In the genomic region with DNA sequence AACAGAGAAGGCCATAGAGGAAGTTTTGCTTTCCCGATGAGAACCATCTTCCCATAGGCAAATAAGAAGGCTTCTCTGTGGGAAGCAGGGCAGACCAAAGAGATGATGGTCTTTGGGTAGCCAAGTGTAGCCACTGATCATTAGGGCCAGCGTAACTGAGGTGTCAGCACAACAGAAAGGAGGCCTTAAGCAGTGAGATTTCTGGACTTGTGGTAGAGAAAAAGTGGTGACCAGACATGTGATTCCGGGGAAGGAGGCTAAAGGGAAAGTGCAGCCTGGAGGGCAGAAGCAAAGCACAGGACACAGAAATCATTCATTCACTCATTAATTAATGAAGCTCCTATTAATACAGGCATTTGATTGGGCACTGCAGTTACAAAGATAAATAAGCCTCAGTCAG, we compare ENCODE assay signal across 22 cellular contexts. TPM values are rescaled to one million over a fixed set of nuclear protein-coding genes. Genes with fewer than 3 reads are reported as not detected.
"Had no signal": no experiment of that assay in that cellular context is flagged by ENCODE, and none has a peak within 500 bp of the region (broad histone marks: within the 10 kb centered on the region; RNA-seq: fewer than 3 reads in every experiment).

No MANE protein-coding gene starts in this region.

- H3K27ac ChIP-seq: colonic mucosa, esophagus squamous epithelium, lower lobe of right lung, pancreas, stomach, thyroid gland had no signal

- H3K4me2 ChIP-seq: smooth muscle cell had no signal

- H3K4me1 Mint-ChIP-seq: naive B cell had no signal

- H3K4me3 ChIP-seq: colonic mucosa, esophagus squamous epithelium, lower lobe of right lung, pancreas, smooth muscle cell, stomach, thyroid gland had no signal

- H3K36me3 ChIP-seq: colonic mucosa, esophagus squamous epithelium, lower lobe of right lung, pancreas, stomach, thyroid gland had no signal

- ATAC-seq: left ventricle myocardium superior; lower lobe of right lung; natural killer cell treated with Interleukin-12 subunit alpha and Interleukin-12 subunit beta and Interleukin-15 and Interleukin-18, amount 100 ng/mL, for 72 hours; pancreas; sciatic nerve had no signal

- H3K9me3 Mint-ChIP-seq: dendritic cell treated with granulocyte-macrophage colony-stimulating factor and Interleukin-4, amounts not matched to agents 40 ng/mL and 50 ng/mL, for 4 days; natural killer cell treated with Interleukin-12 subunit alpha and Interleukin-12 subunit beta and Interleukin-15 and Interleukin-18, amount 100 ng/mL, for 72 hours had no signal

- H3K36me3 Mint-ChIP-seq: naive B cell; natural killer cell treated with Interleukin-12 subunit alpha and Interleukin-12 subunit beta and Interleukin-15 and Interleukin-18, amount 100 ng/mL, for 72 hours had no signal

- H3K9me3 ChIP-seq: colonic mucosa, esophagus squamous epithelium, lower lobe of right lung, pancreas, stomach, thyroid gland had no signal

- H3K27me3 ChIP-seq: colonic mucosa, pancreas, stomach, thyroid gland had no signal

- DNase-seq: central memory CD4-positive, alpha-beta T cell; colonic mucosa; effector CD8-positive, alpha-beta T cell; endodermal cell; esophagus squamous epithelium; left ventricle myocardium superior; lower lobe of right lung; naive B cell; pancreas; stimulated activated CD4-positive, alpha-beta T cell treated with anti-CD3 and anti-CD28 coated beads, Interleukin-12 subunit alpha, Interleukin-12 subunit beta, amount 100 ng/mL, for 4 hours; stimulated activated CD4-positive, alpha-beta T cell treated with anti-CD3 and anti-CD28 coated beads, Interleukin-1b, Interleukin-23, amount 100 ng/mL, for 48 hours; stimulated activated CD4-positive, alpha-beta T cell treated with anti-CD3 and anti-CD28 coated beads, Interleukin-4, amount 100 ng/mL, for 1 hour; stimulated activated CD8-positive, alpha-beta memory T cell treated with anti-CD3 and anti-CD28 coated beads, Interleukin-4, amount 100 ng/mL, for 48 hours; stimulated activated naive CD4-positive, alpha-beta T cell treated with Interleukin-2 at 50 U/mL for 16 hours; stomach; thyroid gland had no signal

- H3K4me3 Mint-ChIP-seq: dendritic cell treated with granulocyte-macrophage colony-stimulating factor and Interleukin-4, amounts not matched to agents 40 ng/mL and 50 ng/mL, for 4 days; endodermal cell; naive B cell; natural killer cell treated with Interleukin-12 subunit alpha and Interleukin-12 subunit beta and Interleukin-15 and Interleukin-18, amount 100 ng/mL, for 72 hours; neural crest cell; type B pancreatic cell had no signal

- H3K27ac Mint-ChIP-seq: dendritic cell treated with granulocyte-macrophage colony-stimulating factor and Interleukin-4, amounts not matched to agents 40 ng/mL and 50 ng/mL, for 4 days; endodermal cell; naive B cell; natural killer cell treated with Interleukin-12 subunit alpha and Interleukin-12 subunit beta and Interleukin-15 and Interleukin-18, amount 100 ng/mL, for 72 hours; type B pancreatic cell had no signal

- H3K4me1 ChIP-seq: colonic mucosa, esophagus squamous epithelium, lower lobe of right lung, stomach, thyroid gland had no signal

RNA-seq across cellular contexts. Expression of a gene that starts 15.4 kb away (rescaled TPM):
- total RNA-seq: natural killer cell treated with Interleukin-12 subunit alpha and Interleukin-12 subunit beta and Interleukin-15 and Interleukin-18, amount 100 ng/mL, for 72 hours had no signal
